In the genomic region with DNA sequence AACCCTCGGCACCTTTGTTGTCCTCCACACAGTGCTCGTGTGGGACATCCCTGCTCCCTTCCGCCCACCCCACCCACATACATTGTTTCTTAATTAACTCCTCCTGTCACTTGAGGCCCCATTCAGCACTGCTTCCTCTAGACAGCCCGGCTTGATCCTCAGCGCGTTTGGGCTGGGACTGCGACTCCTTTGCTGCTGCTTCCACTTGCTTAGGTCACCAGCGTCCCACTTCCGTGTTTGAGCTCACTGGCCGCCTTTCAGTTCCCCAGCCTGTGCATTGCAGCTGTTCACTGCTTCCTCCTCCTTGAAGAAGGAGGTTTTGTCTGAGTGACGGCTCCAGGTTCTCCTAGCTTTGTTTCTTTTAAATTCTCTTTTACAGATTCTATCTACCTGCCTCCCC, we compare ENCODE assay signal across 8 cellular contexts. TPM values are rescaled to one million over a fixed set of nuclear protein-coding genes. Genes with fewer than 3 reads are reported as not detected.
DNase-seq lines count a peak whose midpoint lies in the region; ATAC-seq and TF ChIP-seq lines count a peak whose summit lies in the region.

No MANE protein-coding gene starts in this region.

- 60 to 64% methylated on average over 11 of the region's 11 CpGs for WGBS in thyroid gland, 2 donors

- no peak for TF ChIP-seq POLR2A in thyroid gland (IDR thresholded peaks at IDR 0.05)

- H3K4me1 Mint-ChIP-seq in endothelial cell (ENCODE audit: unreplicated experiment) (peaks cover 53% of the 10 kb centered on the region), osteocyte (ENCODE audit: unreplicated experiment) (peaks cover 29% of the 10 kb centered on the region)

- no peaks in the 10 kb centered on the region for H3K9me3 ChIP-seq in thyroid gland

- H3K36me3 ChIP-seq in thyroid gland = no peaks in the 10 kb centered on the region

- DNase-seq in activated CD4-positive, alpha-beta T cell treated with anti-CD3 and anti-CD28 coated beads, Interleukin-2, amount 50 U/mL, for 24 hours (ENCODE audit: low read depth in 1 of 2, low spot score in 1 of 2) = peak; percentile 19 to 35
- DNase-seq in endothelial cell (ENCODE audit: low spot score) (peak; percentile 29), osteocyte (ENCODE audit: extremely low spot score, unreplicated experiment) (no peak), thyroid gland (peak; percentile 19 to 39), SK-N-DZ (ENCODE audit: low spot score) (no peak), SHP77 (lab: John Stamatoyannopoulos, UW) (no peak)

- no peaks in the 10 kb centered on the region for H3K27me3 ChIP-seq in thyroid gland

- peak overlapping the region in 1 of 3 donors; percentile 4 for H3K27ac ChIP-seq in thyroid gland

- H3K27ac Mint-ChIP-seq in endothelial cell (ENCODE audit: unreplicated experiment) (peak overlapping the region; percentile 81), osteocyte (ENCODE audit: unreplicated experiment) (peak overlapping the region; percentile 16)

- no peak overlapping the region for H3K4me3 ChIP-seq in thyroid gland (replicated peaks in 1 of 3)

- peaks cover 4% of the 10 kb centered on the region for H3K36me3 Mint-ChIP-seq in endothelial cell (ENCODE audit: low read depth, unreplicated experiment)
- H3K36me3 Mint-ChIP-seq in osteocyte (ENCODE audit: unreplicated experiment) = no peaks in the 10 kb centered on the region

- no peak for TF ChIP-seq CTCF in endothelial cell (IDR thresholded peaks at IDR 0.05; ENCODE audit: unreplicated experiment)
- TF ChIP-seq CTCF in osteocyte (IDR thresholded peaks at IDR 0.05) = no peak
- TF ChIP-seq CTCF in thyroid gland (IDR thresholded peaks at IDR 0.05) = no peak

- H3K4me1 ChIP-seq in thyroid gland = peaks cover 45 to 77% of the 10 kb centered on the region in 2 donors

- H3K9me3 Mint-ChIP-seq in endothelial cell (ENCODE audit: unreplicated experiment) (no peaks in the 10 kb centered on the region), osteocyte (ENCODE audit: unreplicated experiment) (no peaks in the 10 kb centered on the region)

- intact Hi-C loops in thyroid gland (cut with DNase I) = no loop called here

- peak; percentile 66 for ATAC-seq in GM19372 (IDR thresholded peaks at IDR 0.05; ENCODE audit: low read depth, unreplicated experiment)
- ATAC-seq in HG03457 (IDR thresholded peaks at IDR 0.05; ENCODE audit: unreplicated experiment) = peak; percentile 42

- peaks cover 3% of the 10 kb centered on the region for H3K27me3 Mint-ChIP-seq in endothelial cell (ENCODE audit: unreplicated experiment)
- no peaks in the 10 kb centered on the region for H3K27me3 Mint-ChIP-seq in osteocyte (ENCODE audit: unreplicated experiment)

- H3K4me3 Mint-ChIP-seq in endothelial cell (ENCODE audit: unreplicated experiment) (peak overlapping the region; percentile 47), osteocyte (ENCODE audit: unreplicated experiment) (no peak overlapping the region)

RNA-seq across cellular contexts. Expression of gene RNF4, which starts 16.1 kb away (rescaled TPM):
- total RNA-seq in endothelial cell (ENCODE audit: unreplicated experiment) (65.0 TPM), osteocyte (57.6 and 63.4 TPM in 2 replicates), thyroid gland (10 to 100 TPM; 32.8 to 52.0 (median 43.0) TPM)
- 40.6 and 63.2 TPM in 2 replicates for polyA plus RNA-seq in SK-N-DZ (2014; cell fraction: cytosol; rRNA removed)
- 31.6 and 34.1 TPM in 2 replicates for polyA plus RNA-seq in SK-N-DZ (2014; cell fraction: nucleus; rRNA removed)

RNA-seq across cellular contexts. Expression of gene FAM193A, which starts 51.5 kb away (rescaled TPM):
- total RNA-seq in endothelial cell (ENCODE audit: unreplicated experiment) = 33.7 TPM
- total RNA-seq in osteocyte = 35.3 and 36.5 TPM in 2 replicates
- 10 to 100 TPM; 22.4 to 36.7 (median 30.3) TPM for total RNA-seq in thyroid gland
- polyA plus RNA-seq in SK-N-DZ (2014; cell fraction: cytosol; rRNA removed) = 9.6 and 11.0 TPM in 2 replicates
- 9.7 and 16.6 TPM in 2 replicates for polyA plus RNA-seq in SK-N-DZ (2014; cell fraction: nucleus; rRNA removed)

Comparison
In these comparisons a context has a peak if more than half of its experiments do, and no peak if none do; other contexts are left out.
1. DNase-seq: peak in activated CD4-positive, alpha-beta T cell treated with anti-CD3 and anti-CD28 coated beads, Interleukin-2, amount 50 U/mL, for 24 hours (2 of 2), endothelial cell (single experiment) and thyroid gland (2 of 2); none in osteocyte (single experiment), SK-N-DZ (single experiment) and SHP77 (0 of 2).